ENCODE assay signal across 1 cellular context in genomic region chr21:38277501-38278111, GRCh38.
TF ChIP-seq lines count a peak whose summit lies in the region.

No MANE protein-coding gene starts in this region.

TF ChIP-seq in HepG2, 621 proteins besides CTCF, POLR2A, EP300 and RAD21 (continued from another document):
- no peak for TF ChIP-seq ZSCAN31 (CRISPR knock-in tag; IDR thresholded peaks at IDR 0.05; ENCODE audit: low read depth)
TF ChIP-seq in HepG2: peak in this region for 0.
